ENCODE assay signal across 8 cellular contexts in the genomic region with DNA sequence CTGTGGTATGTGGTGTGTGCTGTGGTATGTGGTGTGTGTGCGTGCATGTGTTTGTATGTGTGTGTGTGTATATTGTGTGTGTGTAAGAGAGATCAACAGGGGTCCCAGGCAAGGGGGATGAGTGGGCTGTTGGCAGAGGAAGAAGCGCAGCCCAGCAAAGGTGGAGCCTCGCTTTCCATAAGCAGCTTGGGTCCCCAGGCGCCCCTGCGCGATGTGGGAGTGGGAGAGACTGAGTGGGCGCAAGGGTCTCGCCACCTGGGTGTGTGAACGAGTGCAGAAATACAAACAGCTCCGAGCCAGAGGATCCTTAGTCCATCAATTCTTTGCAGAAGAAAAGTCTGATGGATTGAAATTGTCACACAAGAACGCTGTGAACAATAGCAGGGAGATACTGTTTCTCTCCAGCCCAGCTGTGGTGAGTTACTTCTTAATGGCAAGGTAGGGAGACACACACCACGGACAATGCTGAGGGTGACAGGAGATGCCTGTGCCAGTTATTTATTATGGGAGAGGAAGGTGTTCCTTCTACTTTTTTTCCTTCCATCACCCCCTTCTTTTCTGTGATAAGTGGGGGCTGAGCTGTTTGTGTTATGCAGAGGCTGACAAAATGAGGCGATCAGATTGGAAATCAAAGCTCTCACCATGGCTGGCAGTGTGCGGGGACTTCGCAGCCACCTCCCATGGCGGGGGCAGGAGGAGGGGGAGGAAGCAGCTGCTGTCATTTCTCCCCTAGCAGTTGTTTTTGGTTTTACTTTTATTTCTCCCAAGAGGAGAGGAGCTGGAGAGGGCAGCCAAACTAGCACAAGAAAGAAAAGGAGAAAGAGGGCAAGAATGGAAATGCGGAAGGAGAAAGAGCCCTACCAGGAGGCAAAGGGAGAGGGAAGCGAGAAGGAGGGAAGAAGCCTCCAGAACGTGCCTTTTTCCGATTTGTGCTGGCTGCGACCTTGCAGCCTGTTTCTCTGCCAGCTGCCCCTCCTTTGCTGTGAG.
A peak's percentile ranks its signal among the peaks of the same experiment; 100 is the strongest.
DNase-seq lines count a peak whose midpoint lies in the region; ATAC-seq and TF ChIP-seq lines count a peak whose summit lies in the region.

No MANE protein-coding gene starts in this region.

- H3K4me3 ChIP-seq in AG04449 (ENCODE audit: low read depth, low read length) = peak overlapping the region; percentile 46
- H3K4me3 ChIP-seq in OCI-LY3 (ENCODE audit: low read length) = peak overlapping the region; percentile 59
- H3K4me3 ChIP-seq in gastrocnemius medialis = peak overlapping the region; percentile 32 to 51 (median 39)

- no peaks in the 10 kb centered on the region; the same call in 1 of the 2 replicates for H4K20me1 ChIP-seq in OCI-LY3 (ENCODE audit: insufficient read depth, low read length)

- H3K79me2 ChIP-seq in OCI-LY3 (ENCODE audit: low read length) = no peaks in the 10 kb centered on the region

- peaks cover 28% of the 10 kb centered on the region for H3K27me3 ChIP-seq in OCI-LY3 (ENCODE audit: low read depth, low read length)
- H3K27me3 ChIP-seq in gastrocnemius medialis = no peaks in the 10 kb centered on the region

- ATAC-seq in GM21723 (IDR thresholded peaks at IDR 0.05; ENCODE audit: unreplicated experiment) (peak; percentile 55), gastrocnemius medialis (peak; percentile 21 to 48), HG03175 (IDR thresholded peaks at IDR 0.05; ENCODE audit: unreplicated experiment) (no peak)

- CTCF ChIA-PET in AG04449 (lab: Yijun Ruan, JAX) = interaction anchor here (0.6 to 8.8 kb wide), 75 partner anchors 10 to 938 kb away, joined by 3 to 127 read pairs (median 6); no protein-coding TSS in a partner anchor

- in situ Hi-C loops in gastrocnemius medialis (cut with MboI; ENCODE audit: low sequenced_read_pairs in 4 of 4) = loop anchor here in 3 of 4 donors (25.0 kb wide), 2 partner anchors 264 to 389 kb away; no protein-coding TSS in a partner anchor

- H3K36me3 ChIP-seq in OCI-LY3 (replicated peaks; ENCODE audit: low read depth, low read length) (no peaks in the 10 kb centered on the region), gastrocnemius medialis (no peaks in the 10 kb centered on the region)

- H3K9ac ChIP-seq in OCI-LY3 (ENCODE audit: low read length) = no peak overlapping the region

- 0 out of 2 replicates have a peak, but pooled peaks cover 2% of the 10 kb centered on the region for H3K4me1 ChIP-seq in OCI-LY3 (ENCODE audit: low read length)
- peaks cover 0 to 18% of the 10 kb centered on the region in 2 donors for H3K4me1 ChIP-seq in gastrocnemius medialis

- H3K9me3 ChIP-seq in OCI-LY3 (ENCODE audit: insufficient read depth, low read length) (no peaks in the 10 kb centered on the region), gastrocnemius medialis (no peaks in the 10 kb centered on the region)

- no peak for TF ChIP-seq CTCF in AG04449 (IDR thresholded peaks at IDR 0.05; ENCODE audit: insufficient read depth, low read length, missing control alignments)
- no peak for TF ChIP-seq CTCF in OCI-LY3 (IDR thresholded peaks at IDR 0.05; ENCODE audit: low read depth, low read length)
- TF ChIP-seq CTCF in gastrocnemius medialis (IDR thresholded peaks at IDR 0.05 in 4 of 5, conservative IDR thresholded peaks at IDR 0.05 in 1 of 5) = no peak

- H3K27ac ChIP-seq in OCI-LY3 (ENCODE audit: low read length) (no peak overlapping the region), gastrocnemius medialis (peak overlapping the region in 3 of 4 donors; percentile 27 to 43 (median 28))

- DNase-seq in AG04449 (ENCODE audit: low read depth, low spot score) (no peak), glomerular visceral epithelial cell (ENCODE audit: extremely low spot score) (peak; percentile 42), gastrocnemius medialis (peak; percentile 6 to 24), OCI-M1 (lab: John Stamatoyannopoulos, UW) (no peak)
- no peak for DNase-seq in stimulated activated CD4-positive, alpha-beta T cell treated with anti-CD3 and anti-CD28 coated beads, Interleukin-2, amount 100 ng/mL, for 24 hours

- intact Hi-C loops in gastrocnemius medialis (cut with DNase I; ENCODE audit: low total_unique reads) = loop anchor here (2.0 kb wide), 1 partner anchor 257 kb away; no protein-coding TSS in a partner anchor

- peak overlapping the region; percentile 34; the same call in 1 of the 2 replicates for H2AFZ ChIP-seq in OCI-LY3 (ENCODE audit: low read depth, low read length)

- POLR2A ChIA-PET in AG04449 (lab: Yijun Ruan, JAX) = interaction anchor here (0.6 to 2.2 kb wide), 9 partner anchors 14 to 433 kb away, joined by 3 to 16 read pairs (median 6); no protein-coding TSS in a partner anchor

- H3K4me2 ChIP-seq in OCI-LY3 (ENCODE audit: low read length) = peak overlapping the region; percentile 54

- no peak for TF ChIP-seq POLR2A in gastrocnemius medialis (IDR thresholded peaks at IDR 0.05)

Comparison
In these comparisons a context has a peak if more than half of its experiments do, and no peak if none do; other contexts are left out.
1. DNase-seq: peak in glomerular visceral epithelial cell (single experiment) and gastrocnemius medialis (2 of 2); none in AG04449 (single experiment), stimulated activated CD4-positive, alpha-beta T cell treated with anti-CD3 and anti-CD28 coated beads, Interleukin-2, amount 100 ng/mL, for 24 hours (0 of 2) and OCI-M1 (single experiment).
2. Peak in every context shown above with its lines, with median percentiles within 50 percentile points of each other: H3K4me3 ChIP-seq.